Comparison of ENCODE assay signal across 22 cellular contexts in the genomic region with DNA sequence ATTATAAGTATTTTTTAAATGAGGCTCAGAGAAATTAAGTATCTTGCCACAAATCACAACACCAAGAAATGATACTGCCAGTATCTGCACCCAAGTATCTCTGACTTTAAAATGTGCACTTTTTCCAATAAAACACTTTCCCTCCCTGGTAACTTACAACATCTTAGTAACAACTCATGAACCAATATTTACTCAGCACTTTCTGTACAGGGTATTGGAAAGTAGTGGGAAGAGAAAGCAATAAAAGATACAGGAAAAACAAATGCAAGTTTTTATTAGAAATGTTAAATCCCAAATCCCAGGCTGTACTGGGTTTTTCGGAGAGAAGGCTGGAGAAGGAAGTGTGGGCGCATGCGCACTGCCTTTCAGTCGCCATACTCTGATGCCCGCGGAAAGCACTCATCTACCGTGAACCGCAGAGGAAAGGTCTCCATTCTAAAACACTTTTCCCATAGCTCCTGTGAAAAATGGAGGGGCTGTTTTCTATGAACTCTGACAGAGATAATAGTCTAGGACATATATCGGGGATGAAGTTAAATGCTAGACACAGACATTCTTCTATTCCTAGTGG. TPM values are rescaled to one million over a fixed set of nuclear protein-coding genes. Genes with fewer than 3 reads are reported as not detected.
A peak's percentile ranks its signal among the peaks of the same experiment; 100 is the strongest.
DNase-seq lines count a peak whose midpoint lies in the region; ATAC-seq, FAIRE-seq and TF ChIP-seq lines count a peak whose summit lies in the region.
"Had no signal": no experiment of that assay in that cellular context is flagged by ENCODE, and none has a peak within 500 bp of the region (broad histone marks: within the 10 kb centered on the region; RNA-seq: fewer than 3 reads in every experiment).

No MANE protein-coding gene starts in this region.

- H3K27ac Mint-ChIP-seq in natural killer cell treated with Interleukin-12 subunit alpha and Interleukin-12 subunit beta and Interleukin-15 and Interleukin-18, amount 100 ng/mL, for 72 hours: peak overlapping the region in 1 of 2 donors; percentile 77
- H3K27ac Mint-ChIP-seq in natural killer cell: peak overlapping the region in 1 of 2 donors; percentile 68
- H3K27ac Mint-ChIP-seq: CD4-positive, CD25-positive, alpha-beta regulatory T cell had no signal

- H3K79me2 ChIP-seq in HepG2 (ENCODE audit: insufficient read depth, low read length): peaks cover 60% of the 10 kb centered on the region

- H3K27ac ChIP-seq in RWPE2 (ENCODE audit: poor library complexity, severe bottlenecking): no peak overlapping the region
- H3K27ac ChIP-seq in HepG2 (ENCODE audit: extremely low read length, insufficient read depth, low read length): no peak overlapping the region
- no peak overlapping the region for H3K27ac ChIP-seq in RWPE1
- H3K27ac ChIP-seq: PC-9 had no signal

- WGBS in HepG2 (ENCODE audit: low lambda C conversion rate): 94% methylated on average over 9 of the region's 9 CpGs

- CTCF ChIA-PET in HepG2 (lab: Yijun Ruan, JAX; ENCODE audit: low intra/inter-chr PET ratio, low total read pairs) (no interaction called here), RWPE1 (lab: Yijun Ruan, JAX) (no interaction called here)

- no peak overlapping the region for H2AFZ ChIP-seq in HepG2 (ENCODE audit: low read length)
- H2AFZ ChIP-seq: PC-9 had no signal

- DNase-seq in natural killer cell treated with Interleukin-12 subunit alpha and Interleukin-12 subunit beta and Interleukin-15 and Interleukin-18, amount 100 ng/mL, for 72 hours (ENCODE audit: low spot score): no peak
- no peak for DNase-seq in natural killer cell
- no peak for DNase-seq in RWPE2 (ENCODE audit: low spot score)
- no peak for DNase-seq in HepG2 (ENCODE audit: low spot score)
- no peak for DNase-seq in RWPE1 (ENCODE audit: low spot score)
- DNase-seq in NCI-H446 (lab: John Stamatoyannopoulos, UW): no peak
- DNase-seq in activated T-cell treated with anti-CD3 and anti-CD28 coated beads, Interleukin-2, amount 50 U/mL, for 48 hours: no peak
- DNase-seq: AML-193; Calu3; CD4-positive, CD25-positive, alpha-beta regulatory T cell; DMS79 treated with DMSO at 0.1 percent for 48 hours; IMR-90; NCI-H1436; NCI-H2029 treated with DMSO at 0.1 percent for 48 hours; NCI-H526; PC-9; Right ventricle myocardium superior had no signal

- no peak overlapping the region for H3K4me2 ChIP-seq in HepG2 (ENCODE audit: low read depth, low read length)
- H3K4me2 ChIP-seq: PC-9 had no signal

- in situ Hi-C loops in HepG2 (cut with HindIII; ENCODE audit: extremely low pct_ligation_motif_present, low pct_unique_long_range_greater_than_20kb): loop anchor here (10.0 kb wide), 1 partner anchor 48 kb away; no protein-coding TSS in a partner anchor

- H3K27me3 ChIP-seq in RWPE2 (ENCODE audit: insufficient read depth, poor library complexity, severe bottlenecking) (no peaks in the 10 kb centered on the region), HepG2 (ENCODE audit: control insufficient read depth in 1 of 2, insufficient read depth in 2 of 2, low read length in 2 of 2) (no peaks in the 10 kb centered on the region)

- POLR2A ChIA-PET in HepG2 (lab: Yijun Ruan, JAX) (no interaction called here), RWPE1 (lab: Yijun Ruan, JAX; ENCODE audit: low non-redundant PET) (no interaction called here)

- H4K20me1 ChIP-seq in HepG2 (ENCODE audit: insufficient read depth, low read length): no peaks in the 10 kb centered on the region

- H3K9ac ChIP-seq in HepG2 (ENCODE audit: insufficient read depth, low read depth, low read length): no peak overlapping the region

- no peak for TF ChIP-seq POLR2A in HepG2 (IDR thresholded peaks at IDR 0.05; ENCODE audit: insufficient read depth in 1 of 2, low read depth in 2 of 2, low read length in 2 of 2)

- no peaks in the 10 kb centered on the region for H3K9me3 Mint-ChIP-seq in natural killer cell treated with Interleukin-12 subunit alpha and Interleukin-12 subunit beta and Interleukin-15 and Interleukin-18, amount 100 ng/mL, for 72 hours
- no peaks in the 10 kb centered on the region for H3K9me3 Mint-ChIP-seq in natural killer cell

- BruUV-seq in HepG2 (replicated peaks; lab: Mats Ljungman, UMichigan): no TSS peak

- H3K4me3 ChIP-seq in RWPE2 (ENCODE audit: severe bottlenecking) (no peak overlapping the region), HepG2 (replicated peaks in 1 of 3; ENCODE audit: insufficient read depth in 1 of 3, low read depth in 2 of 3, low read length in 3 of 3) (no peak overlapping the region)
- H3K4me3 ChIP-seq: PC-9 had no signal

- H3K27me3 Mint-ChIP-seq in natural killer cell treated with Interleukin-12 subunit alpha and Interleukin-12 subunit beta and Interleukin-15 and Interleukin-18, amount 100 ng/mL, for 72 hours: no peaks in the 10 kb centered on the region
- no peaks in the 10 kb centered on the region for H3K27me3 Mint-ChIP-seq in natural killer cell (ENCODE audit: low read depth in 2 of 2)
- H3K27me3 Mint-ChIP-seq: CD4-positive, CD25-positive, alpha-beta regulatory T cell had no signal

- H3K4me3 Mint-ChIP-seq in natural killer cell treated with Interleukin-12 subunit alpha and Interleukin-12 subunit beta and Interleukin-15 and Interleukin-18, amount 100 ng/mL, for 72 hours: peak overlapping the region; percentile 51
- H3K4me3 Mint-ChIP-seq in natural killer cell: no peak overlapping the region
- H3K4me3 Mint-ChIP-seq: CD4-positive, CD25-positive, alpha-beta regulatory T cell had no signal

- TF ChIP-seq CTCF in natural killer cell (IDR thresholded peaks at IDR 0.05) (no peak), RWPE2 (IDR thresholded peaks at IDR 0.05; ENCODE audit: poor library complexity, severe bottlenecking) (no peak), HepG2 (CRISPR knock-in tag; IDR thresholded peaks at IDR 0.05) (no peak), RWPE1 (conservative IDR thresholded peaks at IDR 0.05; ENCODE audit: low read depth) (no peak)

- TF ChIP-seq RAD21 in HepG2 (CRISPR knock-in tag; IDR thresholded peaks at IDR 0.05): no peak

- H3K36me3 ChIP-seq in RWPE2 (ENCODE audit: low read depth) (no peaks in the 10 kb centered on the region), HepG2 (replicated peaks in 1 of 2; ENCODE audit: control insufficient read depth in 1 of 2, insufficient read depth in 2 of 2, low read length in 2 of 2) (no peaks in the 10 kb centered on the region; a peak in 2 of 5 replicates)

- peaks cover 18 to 44% of the 10 kb centered on the region in 2 donors for H3K4me1 Mint-ChIP-seq in natural killer cell treated with Interleukin-12 subunit alpha and Interleukin-12 subunit beta and Interleukin-15 and Interleukin-18, amount 100 ng/mL, for 72 hours (ENCODE audit: low read depth in 2 of 2)
- H3K4me1 Mint-ChIP-seq in natural killer cell: peaks cover 54 to 62% of the 10 kb centered on the region in 2 donors
- H3K4me1 Mint-ChIP-seq: CD4-positive, CD25-positive, alpha-beta regulatory T cell had no signal

- TF ChIP-seq EP300 in HepG2 (IDR thresholded peaks at IDR 0.05; ENCODE audit: low read depth in 2 of 2, low read length in 2 of 2): no peak
- TF ChIP-seq EP300 in HepG2 (CRISPR knock-in tag; IDR thresholded peaks at IDR 0.05; ENCODE audit: borderline replicate concordance): no peak

- intact Hi-C loops in natural killer cell (cut with micrococcal nuclease) (no loop called here), HepG2 (cut with micrococcal nuclease; ENCODE audit: unreplicated experiment) (no loop called here)

- ATAC-seq in natural killer cell treated with Interleukin-12 subunit alpha and Interleukin-12 subunit beta and Interleukin-15 and Interleukin-18, amount 100 ng/mL, for 72 hours: no peak
- ATAC-seq in natural killer cell (no peak), RWPE2 (ENCODE audit: low read depth) (peak; percentile 57; the same call in 2 of the 3 replicates), HepG2 (no peak), GM18867 (IDR thresholded peaks at IDR 0.05; ENCODE audit: unreplicated experiment) (no peak)

- H3K36me3 Mint-ChIP-seq in natural killer cell treated with Interleukin-12 subunit alpha and Interleukin-12 subunit beta and Interleukin-15 and Interleukin-18, amount 100 ng/mL, for 72 hours: no peaks in the 10 kb centered on the region
- H3K36me3 Mint-ChIP-seq in natural killer cell: no peaks in the 10 kb centered on the region
- H3K36me3 Mint-ChIP-seq: CD4-positive, CD25-positive, alpha-beta regulatory T cell had no signal

- H3K9me3 ChIP-seq in RWPE2 (ENCODE audit: severe bottlenecking) (no peaks in the 10 kb centered on the region), HepG2 (ENCODE audit: low read length) (no peaks in the 10 kb centered on the region)

- H3K4me1 ChIP-seq in RWPE2 (ENCODE audit: insufficient read depth, poor library complexity, severe bottlenecking): no peaks in the 10 kb centered on the region
- H3K4me1 ChIP-seq in HepG2 (ENCODE audit: insufficient read depth, low read length): peaks cover 51% of the 10 kb centered on the region

- FAIRE-seq in HepG2 (lab: Jason Lieb, UNC): no peak
- FAIRE-seq: A204.1, G401.6, H54 had no signal

RNA-seq across cellular contexts. Expression of a gene that starts 52.1 kb away (rescaled TPM):
- 10 to 100 TPM in 1 of 2 donors, 1 to 10 TPM in 1; 4.1 to 10.2 TPM for total RNA-seq in natural killer cell treated with Interleukin-12 subunit alpha and Interleukin-12 subunit beta and Interleukin-15 and Interleukin-18, amount 100 ng/mL, for 72 hours
- total RNA-seq in natural killer cell (10 to 100 TPM; 27.9 to 34.2 (median 30.0) TPM), HepG2 (2016; rRNA removed; fragmentation: Illumina TruSeq; extraction: Trizol) (12.8 and 13.3 TPM in 2 replicates)
- total RNA-seq in HepG2 (2016; cell fraction: cytosol; rRNA removed; fragmentation: Illumina TruSeq; extraction: Trizol; ENCODE audit: low read depth): 25.3 and 29.3 TPM in 2 replicates
- total RNA-seq in HepG2 (2016; cell fraction: insoluble cytoplasmic fraction; rRNA removed; fragmentation: Illumina TruSeq; extraction: Trizol): 11.6 and 12.3 TPM in 2 replicates
- 18.9 and 22.5 TPM in 2 replicates for total RNA-seq in HepG2 (2016; cell fraction: membrane; rRNA removed; fragmentation: Illumina TruSeq; extraction: Trizol)
- 23.9 and 26.7 TPM in 2 replicates for total RNA-seq in HepG2 (2016; cell fraction: nucleus; rRNA removed; fragmentation: Illumina TruSeq; extraction: Trizol)
- polyA plus RNA-seq in HepG2 (2011; rRNA removed): 10.8 and 13.6 TPM in 2 replicates
- 7.7 and 12.3 TPM in 2 replicates for polyA plus RNA-seq in HepG2 (2011; cell fraction: cytosol; rRNA removed)
- polyA plus RNA-seq in HepG2 (2011; cell fraction: nucleus; rRNA removed): 16.7 and 22.6 TPM in 2 replicates
- 17.6 and 21.8 TPM in 2 replicates for polyA plus RNA-seq in HepG2 (2012)
- polyA plus RNA-seq in HepG2 (2016; cell fraction: cytosol; fragmentation: Illumina TruSeq; extraction: Trizol; ENCODE audit: low read depth): 1.4 and 1.5 TPM in 2 replicates
- polyA plus RNA-seq in HepG2 (2016; cell fraction: insoluble cytoplasmic fraction; fragmentation: Illumina TruSeq; extraction: Trizol; ENCODE audit: low read depth): 9.6 and 10.1 TPM in 2 replicates
- 3.7 TPM in 2 replicates for polyA plus RNA-seq in HepG2 (2016; cell fraction: membrane; fragmentation: Illumina TruSeq; extraction: Trizol; ENCODE audit: low read depth)
- 9.3 and 9.7 TPM in 2 replicates for polyA plus RNA-seq in HepG2 (2016; cell fraction: nucleus; fragmentation: Illumina TruSeq; extraction: Trizol; ENCODE audit: insufficient read depth, low read depth)
- 24.0 TPM in 1 of 2 replicates, not detected in the other for polyA minus RNA-seq in HepG2 (2011; rRNA and poly(A)+ RNA removed; ENCODE audit: low replicate concordance)
- polyA minus RNA-seq in HepG2 (2011; cell fraction: cytosol; rRNA and poly(A)+ RNA removed): 13.0 and 15.2 TPM in 2 replicates
- 98.6 and 130 TPM in 2 replicates for polyA minus RNA-seq in HepG2 (2011; cell fraction: nucleus; rRNA and poly(A)+ RNA removed)
- total RNA-seq: LHCN-M2, PC-9 had no signal
- polyA plus RNA-seq: CD4-positive, CD25-positive, alpha-beta regulatory T cell had no signal
